ENCODE assay signal across 25 cellular contexts in the genomic region with DNA sequence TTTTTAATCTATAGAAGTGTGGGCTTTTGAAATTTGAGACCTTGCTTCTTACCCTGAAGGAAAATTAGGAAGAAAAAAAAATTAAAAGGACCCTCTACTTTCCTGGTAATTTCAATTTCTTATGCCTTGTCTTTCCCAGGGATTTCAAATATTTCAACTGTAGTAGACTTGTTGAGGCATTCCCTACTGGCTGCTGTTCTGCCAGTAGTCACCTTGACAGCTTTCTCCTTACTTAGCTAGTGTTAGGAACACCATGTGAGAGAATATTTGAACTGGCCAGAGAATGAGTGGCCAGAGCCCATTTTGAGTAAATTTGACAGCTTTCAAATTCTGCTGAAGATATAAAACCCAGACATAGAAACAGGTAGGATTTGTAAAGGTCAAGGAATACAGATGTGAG. TPM values are rescaled to one million over a fixed set of nuclear protein-coding genes. Genes with fewer than 3 reads are reported as not detected.
DNase-seq lines count a peak whose midpoint lies in the region; TF ChIP-seq lines count a peak whose summit lies in the region.
"Had no signal": no experiment of that assay in that cellular context is flagged by ENCODE, and none has a peak within 500 bp of the region (broad histone marks: within the 10 kb centered on the region; RNA-seq: fewer than 3 reads in every experiment).

No MANE protein-coding gene starts in this region.

- no peaks in the 10 kb centered on the region for H4K20me1 ChIP-seq in Loucy (ENCODE audit: insufficient read depth, low read length, poor library complexity, severe bottlenecking)
- no peaks in the 10 kb centered on the region for H4K20me1 ChIP-seq in mammary epithelial cell (ENCODE audit: insufficient read depth, low read length)

- no peak overlapping the region for H3K27ac ChIP-seq in mammary epithelial cell (ENCODE audit: insufficient read depth, low read depth, low read length)
- H3K27ac ChIP-seq: esophagus muscularis mucosa, gastroesophageal sphincter, SK-N-MC, thyroid gland had no signal

- no peaks in the 10 kb centered on the region for H3F3A ChIP-seq in Loucy (ENCODE audit: low read depth)

- H3K9me3 ChIP-seq in Loucy (ENCODE audit: insufficient read depth, low read depth, low read length) (no peaks in the 10 kb centered on the region), mammary epithelial cell (replicated peaks; ENCODE audit: insufficient read depth, low read length) (no peaks in the 10 kb centered on the region)
- H3K9me3 ChIP-seq: esophagus muscularis mucosa, gastroesophageal sphincter, thyroid gland had no signal

- intact Hi-C loops in mammary epithelial cell (cut with micrococcal nuclease) = no loop called here
- intact Hi-C loops in lower leg skin (cut with DNase I; ENCODE audit: low total_unique reads) = no loop called here

- dilution Hi-C loops in mammary epithelial cell (cut with HindIII; ENCODE audit: low sequenced_read_pairs) = no loop called here

- peaks cover 55% of the 10 kb centered on the region for H3K4me1 Mint-ChIP-seq in activated naive CD4-positive, alpha-beta T cell treated with anti-CD3 and anti-CD28 coated beads, Interleukin-2, amount 50 U/mL, for 24 hours
- peaks cover 48% of the 10 kb centered on the region for H3K4me1 Mint-ChIP-seq in osteocyte (ENCODE audit: unreplicated experiment)
- H3K4me1 Mint-ChIP-seq: H9 had no signal

- H3K36me3 Mint-ChIP-seq in activated naive CD4-positive, alpha-beta T cell treated with anti-CD3 and anti-CD28 coated beads, Interleukin-2, amount 50 U/mL, for 24 hours = no peaks in the 10 kb centered on the region
- no peaks in the 10 kb centered on the region for H3K36me3 Mint-ChIP-seq in osteocyte (ENCODE audit: unreplicated experiment)
- H3K36me3 Mint-ChIP-seq: CD4-positive, alpha-beta memory T cell had no signal

- H3K27ac Mint-ChIP-seq in activated naive CD4-positive, alpha-beta T cell treated with anti-CD3 and anti-CD28 coated beads, Interleukin-2, amount 50 U/mL, for 24 hours = peak overlapping the region; percentile 91
- H3K27ac Mint-ChIP-seq in osteocyte (ENCODE audit: unreplicated experiment) = peak overlapping the region; percentile 78

- H3K36me3 ChIP-seq in Loucy (ENCODE audit: insufficient read depth, low read length) (no peaks in the 10 kb centered on the region), mammary epithelial cell (ENCODE audit: insufficient read depth, low read length) (no peaks in the 10 kb centered on the region)
- H3K36me3 ChIP-seq: esophagus muscularis mucosa, gastroesophageal sphincter, thyroid gland had no signal

- TF ChIP-seq CTCF in Loucy (conservative IDR thresholded peaks at IDR 0.05; ENCODE audit: low read length) (no peak), mammary epithelial cell (conservative IDR thresholded peaks at IDR 0.05 in 1 of 2, IDR thresholded peaks at IDR 0.05 in 1 of 2; ENCODE audit: extremely low read depth in 1 of 2, insufficient read depth in 1 of 2, low read depth in 1 of 2, low read length in 2 of 2) (no peak), osteocyte (IDR thresholded peaks at IDR 0.05) (no peak), lower leg skin (IDR thresholded peaks at IDR 0.05) (no peak)

- no peaks in the 10 kb centered on the region for H3K27me3 Mint-ChIP-seq in activated naive CD4-positive, alpha-beta T cell treated with anti-CD3 and anti-CD28 coated beads, Interleukin-2, amount 50 U/mL, for 24 hours
- H3K27me3 Mint-ChIP-seq in osteocyte (ENCODE audit: unreplicated experiment) = peaks cover 2% of the 10 kb centered on the region
- H3K27me3 Mint-ChIP-seq: CD4-positive, alpha-beta memory T cell had no signal

- no peak for TF ChIP-seq POLR2A in lower leg skin (IDR thresholded peaks at IDR 0.05)

- no TSS peak for BruUV-seq in mammary epithelial cell (replicated peaks; lab: Mats Ljungman, UMichigan)

- peak overlapping the region; percentile 88 for H3K4me2 ChIP-seq in Loucy (ENCODE audit: low read depth, low read length, poor library complexity, severe bottlenecking)
- peak overlapping the region; percentile 24 for H3K4me2 ChIP-seq in mammary epithelial cell (ENCODE audit: insufficient read depth, low read depth, low read length)

- in situ Hi-C loops in mammary epithelial cell (cut with MboI; ENCODE audit: low sequenced_read_pairs in 2 of 2) = no loop called here

- peak overlapping the region; percentile 39 for H3K4me3 Mint-ChIP-seq in activated naive CD4-positive, alpha-beta T cell treated with anti-CD3 and anti-CD28 coated beads, Interleukin-2, amount 50 U/mL, for 24 hours
- peak overlapping the region; percentile 50 for H3K4me3 Mint-ChIP-seq in osteocyte (ENCODE audit: unreplicated experiment)
- H3K4me3 Mint-ChIP-seq: CD4-positive, alpha-beta memory T cell; H9 had no signal

- DNase-seq in activated naive CD4-positive, alpha-beta T cell (lab: John Stamatoyannopoulos, UW) = no peak
- DNase-seq in mammary epithelial cell = no peak
- no peak for DNase-seq in osteocyte (ENCODE audit: extremely low spot score, unreplicated experiment)
- DNase-seq in SKM-1 (lab: John Stamatoyannopoulos, UW; ENCODE audit: unreplicated experiment) = no peak
- no peak for DNase-seq in lower leg skin (ENCODE audit: low spot score in 2 of 2)
- DNase-seq in NCI-H2196 treated with DMSO at 0.1 percent for 48 hours (lab: John Stamatoyannopoulos, UW; ENCODE audit: unreplicated experiment) = no peak
- DNase-seq: activated effector memory CD4-positive, alpha-beta T cell treated with anti-CD3 and anti-CD28 coated beads, Interleukin-2, amount 50 U/mL, for 16 hours; CD4-positive, alpha-beta memory T cell; DMS153; GF-D8; H9; hypothalamus; NCI-H1417 treated with DMSO at 0.1 percent for 48 hours; NCI-H510A treated with DMSO at 0.1 percent for 48 hours; stimulated activated CD4-positive, alpha-beta T cell treated with anti-CD3 and anti-CD28 coated beads, Interleukin-4, amount 100 ng/mL, for 4 hours; stimulated activated naive CD8-positive, alpha-beta T cell treated with anti-CD3 and anti-CD28 coated beads, Interleukin-15, Interleukin-2, amounts not matched to agents 100 U/mL and 50 U/mL, for 24 hours; thyroid gland had no signal

- H3K9ac ChIP-seq in Loucy (ENCODE audit: low read depth, low read length, poor library complexity, severe bottlenecking) (peak overlapping the region; percentile 54), mammary epithelial cell (ENCODE audit: insufficient read depth, low read length) (no peak overlapping the region)

- CTCF ChIA-PET in mammary epithelial cell (lab: Charles Lee; ENCODE audit: low non-redundant PET) = no interaction called here

- H3K9me2 ChIP-seq in Loucy (replicated peaks; ENCODE audit: low read depth, low read length) = no peaks in the 10 kb centered on the region

- H3K4me3 ChIP-seq in Loucy (ENCODE audit: low read length, poor library complexity, severe bottlenecking) = peak overlapping the region; percentile 68
- H3K4me3 ChIP-seq in mammary epithelial cell (replicated peaks in 1 of 3; ENCODE audit: insufficient read depth in 1 of 3, low read depth in 2 of 3, low read length in 3 of 3) = no peak overlapping the region
- no peak overlapping the region for H3K4me3 ChIP-seq in lower leg skin (ENCODE audit: low read depth, poor library complexity, severe bottlenecking)
- H3K4me3 ChIP-seq: esophagus muscularis mucosa, gastroesophageal sphincter, SK-N-MC, thyroid gland had no signal

- peak overlapping the region; percentile 94 for H2AFZ ChIP-seq in Loucy (ENCODE audit: low read length)
- no peak overlapping the region for H2AFZ ChIP-seq in mammary epithelial cell (ENCODE audit: low read depth, low read length)

- no peaks in the 10 kb centered on the region for H3K27me3 ChIP-seq in Loucy (ENCODE audit: insufficient read depth, low read length, poor library complexity, severe bottlenecking)
- H3K27me3 ChIP-seq in mammary epithelial cell (ENCODE audit: insufficient read depth, low read length) = no peaks in the 10 kb centered on the region
- H3K27me3 ChIP-seq: esophagus muscularis mucosa, gastroesophageal sphincter, thyroid gland had no signal

- peaks cover 26% of the 10 kb centered on the region for H3K4me1 ChIP-seq in Loucy (ENCODE audit: insufficient read depth, low read length, poor library complexity, severe bottlenecking)
- H3K4me1 ChIP-seq in mammary epithelial cell (ENCODE audit: insufficient read depth, low read length) = no peaks in the 10 kb centered on the region
- H3K4me1 ChIP-seq: esophagus muscularis mucosa, gastroesophageal sphincter had no signal

- peaks cover 3% of the 10 kb centered on the region for H3K9me3 Mint-ChIP-seq in activated naive CD4-positive, alpha-beta T cell treated with anti-CD3 and anti-CD28 coated beads, Interleukin-2, amount 50 U/mL, for 24 hours
- H3K9me3 Mint-ChIP-seq in osteocyte (ENCODE audit: unreplicated experiment) = no peaks in the 10 kb centered on the region
- H3K9me3 Mint-ChIP-seq: H9 had no signal

- H3K79me2 ChIP-seq in Loucy (ENCODE audit: insufficient read depth, low read length) = no peaks in the 10 kb centered on the region
- H3K79me2 ChIP-seq in mammary epithelial cell (ENCODE audit: insufficient read depth, low read length) = no peaks in the 10 kb centered on the region

RNA-seq across cellular contexts. Expression of a gene that starts 24.0 kb away (rescaled TPM):
- total RNA-seq in mammary epithelial cell = under 1 TPM in 1 of 2 donors, not detected in 1; 0.14 TPM
- polyA plus RNA-seq in mammary epithelial cell = not detected
- not detected for polyA minus RNA-seq in mammary epithelial cell
- not detected in 2 replicates for total RNA-seq in osteocyte
- total RNA-seq in lower leg skin = under 1 TPM in 1 of 4 donors, not detected in 3; 0.52 TPM
- total RNA-seq: CD4-positive, alpha-beta memory T cell; esophagus muscularis mucosa; gastroesophageal sphincter; H9; M059J; RPMI7951 had no signal
- polyA plus RNA-seq: AG04450; CD4-positive, alpha-beta memory T cell had no signal
